1 cellular context compared by ENCODE assay signal in the genomic region with DNA sequence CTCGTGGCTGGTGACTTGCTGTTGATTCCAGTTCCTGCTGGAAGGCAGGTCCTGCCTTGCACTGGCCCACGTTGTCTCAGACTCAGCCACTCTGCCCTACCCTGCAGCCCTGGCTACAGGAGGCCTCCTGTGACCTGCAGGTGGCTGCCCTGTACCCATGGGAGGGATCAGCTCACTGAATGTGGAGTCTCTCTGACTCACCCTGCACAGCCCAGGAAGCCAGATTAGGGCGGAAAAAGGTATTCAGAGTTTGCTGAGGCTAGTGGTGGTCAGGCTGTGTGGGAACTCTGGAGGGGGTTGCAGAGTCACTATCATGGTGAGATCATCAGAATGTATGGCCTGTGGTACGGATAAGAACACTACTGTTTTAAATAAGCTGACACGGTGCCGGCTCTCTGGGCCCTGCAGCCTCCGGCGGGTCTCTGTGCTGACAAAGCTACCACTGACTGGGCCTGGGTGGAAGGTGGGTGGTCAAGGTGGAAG.
A peak's percentile ranks its signal among the peaks of the same experiment; 100 is the strongest.
TF ChIP-seq lines count a peak whose summit lies in the region.

No MANE protein-coding gene starts in this region.

TF ChIP-seq in HEK293, 187 proteins besides CTCF, POLR2A, EP300 and RAD21 (continued from another document):
- TF ChIP-seq ZNF692 (tag by site-specific recombination; IDR thresholded peaks at IDR 0.05) (0 out of 2 replicates have a peak, but pooled peaks have one; percentile 24), ZNF157 (tag by site-specific recombination; IDR thresholded peaks at IDR 0.05) (no peak), GLIS1 (tag by site-specific recombination; IDR thresholded peaks at IDR 0.05) (peak; percentile 97), ZNF571 (tag by site-specific recombination; IDR thresholded peaks at IDR 0.05) (no peak), ZNF600 (tag by site-specific recombination; IDR thresholded peaks at IDR 0.05) (peak; percentile 100), ZFHX2 (tag by site-specific recombination; conservative IDR thresholded peaks at IDR 0.05) (peak; percentile 59), ZFP41 (tag by site-specific recombination; IDR thresholded peaks at IDR 0.05; ENCODE audit: borderline replicate concordance) (no peak), ZNF335 (tag by site-specific recombination; conservative IDR thresholded peaks at IDR 0.05) (no peak), ZNF704 (tag by site-specific recombination; IDR thresholded peaks at IDR 0.05) (no peak), ZNF221 (tag by site-specific recombination; IDR thresholded peaks at IDR 0.05; ENCODE audit: borderline replicate concordance) (no peak), ZIC2 (tag by site-specific recombination; IDR thresholded peaks at IDR 0.05) (peak; percentile 99), GLIS2 (tag by site-specific recombination; IDR thresholded peaks at IDR 0.05) (peak; percentile 89), SCRT2 (tag by site-specific recombination; IDR thresholded peaks at IDR 0.05) (peak; percentile 55; the same call in 1 of the 2 replicates), FEZF1 (tag by site-specific recombination; IDR thresholded peaks at IDR 0.05) (peak; percentile 76), ZEB2 (tag by site-specific recombination; IDR thresholded peaks at IDR 0.05) (0 out of 2 replicates have a peak, but pooled peaks have one; percentile 56), ZNF558 (tag by site-specific recombination; IDR thresholded peaks at IDR 0.05) (no peak), ZNF768 (tag by site-specific recombination; IDR thresholded peaks at IDR 0.05) (no peak), ZNF549 (tag by site-specific recombination; IDR thresholded peaks at IDR 0.05) (no peak), ZBTB11 (tag by site-specific recombination; conservative IDR thresholded peaks at IDR 0.05; ENCODE audit: low read depth) (no peak), SP2 (tag by site-specific recombination; IDR thresholded peaks at IDR 0.05) (peak; percentile 20; the same call in 1 of the 2 replicates), REST (tag by site-specific recombination; IDR thresholded peaks at IDR 0.05) (no peak), ZNF610 (tag by site-specific recombination; IDR thresholded peaks at IDR 0.05; ENCODE audit: borderline replicate concordance) (no peak), ZBTB1 (tag by site-specific recombination; IDR thresholded peaks at IDR 0.05) (no peak), OSR2 (tag by site-specific recombination; IDR thresholded peaks at IDR 0.05) (peak; percentile 66), ZNF747 (tag by site-specific recombination; IDR thresholded peaks at IDR 0.05) (no peak), ZNF112 (tag by site-specific recombination; IDR thresholded peaks at IDR 0.05) (no peak), BCL11A (tag by site-specific recombination; IDR thresholded peaks at IDR 0.05; ENCODE audit: low read depth) (0 out of 2 replicates have a peak, but pooled peaks have one; percentile 26), ZNF555 (tag by site-specific recombination; conservative IDR thresholded peaks at IDR 0.05) (no peak), ZBTB20 (tag by site-specific recombination; IDR thresholded peaks at IDR 0.05) (0 out of 2 replicates have a peak, but pooled peaks have one; percentile 36), ZNF677 (tag by site-specific recombination; IDR thresholded peaks at IDR 0.05) (no peak)
- TF ChIP-seq, protein P1, sequence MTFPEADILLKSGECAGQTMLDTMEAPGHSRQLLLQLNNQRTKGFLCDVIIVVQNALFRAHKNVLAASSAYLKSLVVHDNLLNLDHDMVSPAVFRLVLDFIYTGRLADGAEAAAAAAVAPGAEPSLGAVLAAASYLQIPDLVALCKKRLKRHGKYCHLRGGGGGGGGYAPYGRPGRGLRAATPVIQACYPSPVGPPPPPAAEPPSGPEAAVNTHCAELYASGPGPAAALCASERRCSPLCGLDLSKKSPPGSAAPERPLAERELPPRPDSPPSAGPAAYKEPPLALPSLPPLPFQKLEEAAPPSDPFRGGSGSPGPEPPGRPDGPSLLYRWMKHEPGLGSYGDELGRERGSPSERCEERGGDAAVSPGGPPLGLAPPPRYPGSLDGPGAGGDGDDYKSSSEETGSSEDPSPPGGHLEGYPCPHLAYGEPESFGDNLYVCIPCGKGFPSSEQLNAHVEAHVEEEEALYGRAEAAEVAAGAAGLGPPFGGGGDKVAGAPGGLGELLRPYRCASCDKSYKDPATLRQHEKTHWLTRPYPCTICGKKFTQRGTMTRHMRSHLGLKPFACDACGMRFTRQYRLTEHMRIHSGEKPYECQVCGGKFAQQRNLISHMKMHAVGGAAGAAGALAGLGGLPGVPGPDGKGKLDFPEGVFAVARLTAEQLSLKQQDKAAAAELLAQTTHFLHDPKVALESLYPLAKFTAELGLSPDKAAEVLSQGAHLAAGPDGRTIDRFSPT (tag by site-specific recombination; IDR thresholded peaks at IDR 0.05): 0 out of 2 replicates have a peak, but pooled peaks have one; percentile 37
- TF ChIP-seq, protein P2, sequence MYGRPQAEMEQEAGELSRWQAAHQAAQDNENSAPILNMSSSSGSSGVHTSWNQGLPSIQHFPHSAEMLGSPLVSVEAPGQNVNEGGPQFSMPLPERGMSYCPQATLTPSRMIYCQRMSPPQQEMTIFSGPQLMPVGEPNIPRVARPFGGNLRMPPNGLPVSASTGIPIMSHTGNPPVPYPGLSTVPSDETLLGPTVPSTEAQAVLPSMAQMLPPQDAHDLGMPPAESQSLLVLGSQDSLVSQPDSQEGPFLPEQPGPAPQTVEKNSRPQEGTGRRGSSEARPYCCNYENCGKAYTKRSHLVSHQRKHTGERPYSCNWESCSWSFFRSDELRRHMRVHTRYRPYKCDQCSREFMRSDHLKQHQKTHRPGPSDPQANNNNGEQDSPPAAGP (tag by site-specific recombination; IDR thresholded peaks at IDR 0.05): peak; percentile 94
- TF ChIP-seq, protein P3, sequence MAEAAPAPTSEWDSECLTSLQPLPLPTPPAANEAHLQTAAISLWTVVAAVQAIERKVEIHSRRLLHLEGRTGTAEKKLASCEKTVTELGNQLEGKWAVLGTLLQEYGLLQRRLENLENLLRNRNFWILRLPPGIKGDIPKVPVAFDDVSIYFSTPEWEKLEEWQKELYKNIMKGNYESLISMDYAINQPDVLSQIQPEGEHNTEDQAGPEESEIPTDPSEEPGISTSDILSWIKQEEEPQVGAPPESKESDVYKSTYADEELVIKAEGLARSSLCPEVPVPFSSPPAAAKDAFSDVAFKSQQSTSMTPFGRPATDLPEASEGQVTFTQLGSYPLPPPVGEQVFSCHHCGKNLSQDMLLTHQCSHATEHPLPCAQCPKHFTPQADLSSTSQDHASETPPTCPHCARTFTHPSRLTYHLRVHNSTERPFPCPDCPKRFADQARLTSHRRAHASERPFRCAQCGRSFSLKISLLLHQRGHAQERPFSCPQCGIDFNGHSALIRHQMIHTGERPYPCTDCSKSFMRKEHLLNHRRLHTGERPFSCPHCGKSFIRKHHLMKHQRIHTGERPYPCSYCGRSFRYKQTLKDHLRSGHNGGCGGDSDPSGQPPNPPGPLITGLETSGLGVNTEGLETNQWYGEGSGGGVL (tag by site-specific recombination; IDR thresholded peaks at IDR 0.05): peak; percentile 66
- TF ChIP-seq, protein P4, sequence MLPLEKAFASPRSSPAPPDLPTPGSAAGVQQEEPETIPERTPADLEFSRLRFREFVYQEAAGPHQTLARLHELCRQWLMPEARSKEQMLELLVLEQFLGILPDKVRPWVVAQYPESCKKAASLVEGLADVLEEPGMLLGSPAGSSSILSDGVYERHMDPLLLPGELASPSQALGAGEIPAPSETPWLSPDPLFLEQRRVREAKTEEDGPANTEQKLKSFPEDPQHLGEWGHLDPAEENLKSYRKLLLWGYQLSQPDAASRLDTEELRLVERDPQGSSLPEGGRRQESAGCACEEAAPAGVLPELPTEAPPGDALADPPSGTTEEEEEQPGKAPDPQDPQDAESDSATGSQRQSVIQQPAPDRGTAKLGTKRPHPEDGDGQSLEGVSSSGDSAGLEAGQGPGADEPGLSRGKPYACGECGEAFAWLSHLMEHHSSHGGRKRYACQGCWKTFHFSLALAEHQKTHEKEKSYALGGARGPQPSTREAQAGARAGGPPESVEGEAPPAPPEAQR (tag by site-specific recombination; IDR thresholded peaks at IDR 0.05): no peak
- TF ChIP-seq, protein P5, sequence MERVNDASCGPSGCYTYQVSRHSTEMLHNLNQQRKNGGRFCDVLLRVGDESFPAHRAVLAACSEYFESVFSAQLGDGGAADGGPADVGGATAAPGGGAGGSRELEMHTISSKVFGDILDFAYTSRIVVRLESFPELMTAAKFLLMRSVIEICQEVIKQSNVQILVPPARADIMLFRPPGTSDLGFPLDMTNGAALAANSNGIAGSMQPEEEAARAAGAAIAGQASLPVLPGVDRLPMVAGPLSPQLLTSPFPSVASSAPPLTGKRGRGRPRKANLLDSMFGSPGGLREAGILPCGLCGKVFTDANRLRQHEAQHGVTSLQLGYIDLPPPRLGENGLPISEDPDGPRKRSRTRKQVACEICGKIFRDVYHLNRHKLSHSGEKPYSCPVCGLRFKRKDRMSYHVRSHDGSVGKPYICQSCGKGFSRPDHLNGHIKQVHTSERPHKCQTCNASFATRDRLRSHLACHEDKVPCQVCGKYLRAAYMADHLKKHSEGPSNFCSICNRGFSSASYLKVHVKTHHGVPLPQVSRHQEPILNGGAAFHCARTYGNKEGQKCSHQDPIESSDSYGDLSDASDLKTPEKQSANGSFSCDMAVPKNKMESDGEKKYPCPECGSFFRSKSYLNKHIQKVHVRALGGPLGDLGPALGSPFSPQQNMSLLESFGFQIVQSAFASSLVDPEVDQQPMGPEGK (tag by site-specific recombination; IDR thresholded peaks at IDR 0.05): peak; percentile 41; the same call in 1 of the 2 replicates
